In the genomic region with DNA sequence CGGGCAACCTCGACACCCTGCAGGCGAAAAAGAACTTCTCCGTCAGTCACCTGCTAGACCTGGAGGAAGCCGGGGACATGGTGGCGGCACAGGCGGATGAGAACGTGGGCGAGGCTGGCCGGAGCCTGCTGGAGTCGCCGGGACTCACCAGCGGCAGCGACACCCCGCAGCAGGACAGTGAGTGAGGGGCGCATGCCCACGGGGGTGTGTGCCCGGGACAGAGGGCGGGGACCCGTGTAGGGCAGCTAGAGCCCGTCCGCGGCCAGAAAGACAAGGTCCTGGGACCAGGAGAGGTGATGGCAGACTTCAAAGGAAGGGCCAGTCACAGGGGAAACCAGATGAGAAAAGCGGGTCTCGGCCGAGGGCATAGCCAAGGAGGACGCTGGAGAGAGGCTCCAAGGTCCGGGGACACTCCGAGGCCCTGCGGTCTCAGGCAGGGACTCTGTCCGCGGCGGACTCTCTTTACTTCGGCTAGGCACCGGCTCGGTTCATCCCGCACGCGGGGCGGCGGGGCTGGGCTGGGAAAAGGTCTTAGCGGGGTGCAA, we compare ENCODE assay signal across 8 cellular contexts. TPM values are rescaled to one million over a fixed set of nuclear protein-coding genes. Genes with fewer than 3 reads are reported as not detected.
DNase-seq lines count a peak whose midpoint lies in the region; ATAC-seq, FAIRE-seq and TF ChIP-seq lines count a peak whose summit lies in the region.

No MANE protein-coding gene starts in this region.

- H3K4me1 ChIP-seq in Panc1 (ENCODE audit: control insufficient read depth, insufficient read depth, low read length) (0 out of 2 replicates have a peak, but pooled peaks cover 3% of the 10 kb centered on the region), osteoblast (ENCODE audit: insufficient read depth, low read length) (peaks cover 27% of the 10 kb centered on the region)

- peak; percentile 56 for DNase-seq in Calu3
- DNase-seq in Panc1 (ENCODE audit: low read depth, low spot score), result no peak
- peak; percentile 22 for DNase-seq in fibroblast of villous mesenchyme (ENCODE audit: low read depth)
- DNase-seq in osteoblast (ENCODE audit: insufficient read length, low spot score, missing footprints), result peak; percentile 86
- DNase-seq in D721Med (ENCODE audit: insufficient read length, low spot score), result no peak
- no peak for DNase-seq in activated effector memory CD4-positive, alpha-beta T cell treated with Interleukin-2 at 50 U/mL for 16 hours

- no peak for FAIRE-seq in D721Med (lab: Jason Lieb, UNC)

- H3K9me3 Mint-ChIP-seq in Calu3 (ENCODE audit: low read depth, unreplicated experiment), result no peaks in the 10 kb centered on the region

- H3K4me3 ChIP-seq in Panc1 (ENCODE audit: low read depth in 2 of 2, low read length in 2 of 2) (peak overlapping the region; percentile 54 to 55), fibroblast of villous mesenchyme (ENCODE audit: low read depth, low read length) (peak overlapping the region; percentile 81), osteoblast (ENCODE audit: insufficient read depth, low read length) (peak overlapping the region; percentile 100)

- peaks cover 8% of the 10 kb centered on the region; the same call in 1 of the 2 replicates for H3K27me3 ChIP-seq in Panc1 (ENCODE audit: control insufficient read depth, insufficient read depth, low read length)
- no peaks in the 10 kb centered on the region for H3K27me3 ChIP-seq in osteoblast (ENCODE audit: insufficient read depth, low read length)

- H3K4me3 Mint-ChIP-seq in Calu3 (ENCODE audit: low read depth, unreplicated experiment), result peak overlapping the region; percentile 99

- peaks cover 60% of the 10 kb centered on the region for H3K79me2 ChIP-seq in osteoblast (ENCODE audit: insufficient read depth, low read length)

- H3K36me3 Mint-ChIP-seq in Calu3 (ENCODE audit: insufficient read depth, unreplicated experiment), result peaks cover 18% of the 10 kb centered on the region

- H4K20me1 ChIP-seq in osteoblast (ENCODE audit: insufficient read depth, low read length), result no peaks in the 10 kb centered on the region

- no TSS peak for BruUV-seq in Calu3 (replicated peaks; lab: Mats Ljungman, UMichigan)
- BruUV-seq in Panc1 (replicated peaks; lab: Mats Ljungman, UMichigan), result no TSS peak

- H3K9me3 ChIP-seq in Panc1 (ENCODE audit: control insufficient read depth, insufficient read depth, low read depth, low read length), result no peaks in the 10 kb centered on the region
- H3K9me3 ChIP-seq in osteoblast (ENCODE audit: low read depth, low read length), result no peaks in the 10 kb centered on the region

- H3K4me2 ChIP-seq in osteoblast (ENCODE audit: insufficient read depth, low read length), result peak overlapping the region; percentile 98

- intact Hi-C loops in Calu3 (cut with micrococcal nuclease; ENCODE audit: unreplicated experiment), result no loop called here
- intact Hi-C loops in Panc1 (cut with micrococcal nuclease; ENCODE audit: unreplicated experiment), result no loop called here

- H3K27me3 Mint-ChIP-seq in Calu3 (ENCODE audit: unreplicated experiment), result peaks cover 18% of the 10 kb centered on the region

- 0 out of 2 replicates have a peak overlapping the region, but pooled peaks have one; percentile 29 for H3K27ac ChIP-seq in Panc1 (ENCODE audit: low read length)
- peak overlapping the region; percentile 88 for H3K27ac ChIP-seq in osteoblast (ENCODE audit: low read depth, low read length)

- H2AFZ ChIP-seq in osteoblast (ENCODE audit: low read length), result peak overlapping the region; percentile 73

- H3K36me3 ChIP-seq in Panc1 (ENCODE audit: control insufficient read depth, insufficient read depth, low read length) (no peaks in the 10 kb centered on the region), osteoblast (ENCODE audit: insufficient read depth, low read length) (peaks cover 20% of the 10 kb centered on the region)

- CTCF ChIA-PET in Calu3 (lab: Charles Lee) (interaction anchor here (0.6 kb wide), 1 partner anchor 266 kb away, joined by 3 read pairs; no protein-coding TSS in a partner anchor), Panc1 (lab: Charles Lee) (no interaction called here)

- TF ChIP-seq CTCF in Calu3 (IDR thresholded peaks at IDR 0.05; ENCODE audit: unreplicated experiment) (no peak), Panc1 (IDR thresholded peaks at IDR 0.05) (no peak), fibroblast of villous mesenchyme (IDR thresholded peaks at IDR 0.05; ENCODE audit: insufficient read depth, low read depth, low read length) (no peak), osteoblast (IDR thresholded peaks at IDR 0.05; ENCODE audit: extremely low read depth, low read depth, low read length) (no peak), D721Med (IDR thresholded peaks at IDR 0.05; ENCODE audit: insufficient read depth, missing control alignments) (no peak)

- H3K4me1 Mint-ChIP-seq in Calu3 (ENCODE audit: low read depth, unreplicated experiment), result peaks cover 25% of the 10 kb centered on the region

- POLR2A ChIA-PET in Panc1 (lab: Charles Lee), result no interaction called here

- ATAC-seq in Panc1 (peak; percentile 67), GM21619 (IDR thresholded peaks at IDR 0.05; ENCODE audit: unreplicated experiment) (no peak), HG02571 (IDR thresholded peaks at IDR 0.05; ENCODE audit: unreplicated experiment) (no peak)

- peak overlapping the region; percentile 68 for H3K27ac Mint-ChIP-seq in Calu3 (ENCODE audit: unreplicated experiment)

- in situ Hi-C loops in Panc1 (cut with HindIII; ENCODE audit: low pct_unique_long_range_greater_than_20kb, low sequenced_read_pairs), result no loop called here

RNA-seq across cellular contexts. Expression of gene PRRX1, which starts 0.4 kb away (rescaled TPM):
- 1.8 and 3.0 TPM in 2 replicates for total RNA-seq in Calu3 (2022)
- total RNA-seq in Panc1 (2021; ENCODE audit: unreplicated experiment), result 0.69 TPM
- 0.18 TPM for polyA plus RNA-seq in Panc1 (2012; ENCODE audit: insufficient read length)
- total RNA-seq in fibroblast of villous mesenchyme, result 174 and 203 TPM in 2 replicates
- 307 and 427 TPM in 2 replicates for total RNA-seq in osteoblast

Comparison
In these comparisons a context has a peak if more than half of its experiments do, and no peak if none do; other contexts are left out.
1. DNase-seq: peak in Calu3 (single experiment), fibroblast of villous mesenchyme (single experiment) and osteoblast (single experiment); none in Panc1 (single experiment), D721Med (single experiment) and activated effector memory CD4-positive, alpha-beta T cell treated with Interleukin-2 at 50 U/mL for 16 hours (single experiment).
2. RNA of gene PRRX1, which starts 0.4 kb away (total RNA-seq): 307 to 427 TPM in osteoblast and 174 to 203 TPM in fibroblast of villous mesenchyme; 1.8 to 3.0 TPM in Calu3 and 0.69 TPM in Panc1 (single experiment); every median in the first group is over 10 times any median in the second.
3. Peak in every context shown above with its lines, with median percentiles within 50 percentile points of each other: H3K4me3 ChIP-seq.